Comparison of ENCODE assay signal across 1 cellular context in the genomic region with DNA sequence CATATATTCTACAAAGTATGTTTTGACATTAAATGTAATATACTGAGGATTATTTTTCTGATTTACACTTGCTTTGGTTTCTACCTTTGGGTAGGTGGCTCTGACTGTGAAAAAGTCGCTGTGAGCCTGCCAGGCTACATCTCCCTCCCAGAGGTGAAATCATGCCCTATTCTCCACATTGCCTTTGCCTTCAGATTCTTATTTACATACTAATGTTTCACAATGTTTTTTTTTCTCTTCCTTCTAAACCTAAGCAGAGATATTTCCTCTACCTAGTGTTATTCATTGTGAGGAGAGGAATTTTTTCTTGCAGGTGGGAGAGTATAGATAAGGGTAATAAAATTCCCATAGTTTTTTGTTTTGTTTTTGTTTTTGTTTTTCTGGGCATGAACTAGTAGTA.
TF ChIP-seq lines count a peak whose summit lies in the region.

No MANE protein-coding gene starts in this region.

TF ChIP-seq in HepG2, 621 proteins besides CTCF, POLR2A, EP300 and RAD21 (continued from another document):
- TF ChIP-seq, protein P1, sequence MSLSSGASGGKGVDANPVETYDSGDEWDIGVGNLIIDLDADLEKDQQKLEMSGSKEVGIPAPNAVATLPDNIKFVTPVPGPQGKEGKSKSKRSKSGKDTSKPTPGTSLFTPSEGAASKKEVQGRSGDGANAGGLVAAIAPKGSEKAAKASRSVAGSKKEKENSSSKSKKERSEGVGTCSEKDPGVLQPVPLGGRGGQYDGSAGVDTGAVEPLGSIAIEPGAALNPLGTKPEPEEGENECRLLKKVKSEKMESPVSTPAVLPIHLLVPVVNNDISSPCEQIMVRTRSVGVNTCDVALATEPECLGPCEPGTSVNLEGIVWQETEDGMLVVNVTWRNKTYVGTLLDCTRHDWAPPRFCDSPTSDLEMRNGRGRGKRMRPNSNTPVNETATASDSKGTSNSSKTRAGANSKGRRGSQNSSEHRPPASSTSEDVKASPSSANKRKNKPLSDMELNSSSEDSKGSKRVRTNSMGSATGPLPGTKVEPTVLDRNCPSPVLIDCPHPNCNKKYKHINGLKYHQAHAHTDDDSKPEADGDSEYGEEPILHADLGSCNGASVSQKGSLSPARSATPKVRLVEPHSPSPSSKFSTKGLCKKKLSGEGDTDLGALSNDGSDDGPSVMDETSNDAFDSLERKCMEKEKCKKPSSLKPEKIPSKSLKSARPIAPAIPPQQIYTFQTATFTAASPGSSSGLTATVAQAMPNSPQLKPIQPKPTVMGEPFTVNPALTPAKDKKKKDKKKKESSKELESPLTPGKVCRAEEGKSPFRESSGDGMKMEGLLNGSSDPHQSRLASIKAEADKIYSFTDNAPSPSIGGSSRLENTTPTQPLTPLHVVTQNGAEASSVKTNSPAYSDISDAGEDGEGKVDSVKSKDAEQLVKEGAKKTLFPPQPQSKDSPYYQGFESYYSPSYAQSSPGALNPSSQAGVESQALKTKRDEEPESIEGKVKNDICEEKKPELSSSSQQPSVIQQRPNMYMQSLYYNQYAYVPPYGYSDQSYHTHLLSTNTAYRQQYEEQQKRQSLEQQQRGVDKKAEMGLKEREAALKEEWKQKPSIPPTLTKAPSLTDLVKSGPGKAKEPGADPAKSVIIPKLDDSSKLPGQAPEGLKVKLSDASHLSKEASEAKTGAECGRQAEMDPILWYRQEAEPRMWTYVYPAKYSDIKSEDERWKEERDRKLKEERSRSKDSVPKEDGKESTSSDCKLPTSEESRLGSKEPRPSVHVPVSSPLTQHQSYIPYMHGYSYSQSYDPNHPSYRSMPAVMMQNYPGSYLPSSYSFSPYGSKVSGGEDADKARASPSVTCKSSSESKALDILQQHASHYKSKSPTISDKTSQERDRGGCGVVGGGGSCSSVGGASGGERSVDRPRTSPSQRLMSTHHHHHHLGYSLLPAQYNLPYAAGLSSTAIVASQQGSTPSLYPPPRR (CRISPR knock-in tag; IDR thresholded peaks at IDR 0.05; ENCODE audit: borderline replicate concordance): no peak
- TF ChIP-seq NFYB (CRISPR knock-in tag; IDR thresholded peaks at IDR 0.05): no peak
